Comparison of ENCODE assay signal across 8 cellular contexts in the genomic region with DNA sequence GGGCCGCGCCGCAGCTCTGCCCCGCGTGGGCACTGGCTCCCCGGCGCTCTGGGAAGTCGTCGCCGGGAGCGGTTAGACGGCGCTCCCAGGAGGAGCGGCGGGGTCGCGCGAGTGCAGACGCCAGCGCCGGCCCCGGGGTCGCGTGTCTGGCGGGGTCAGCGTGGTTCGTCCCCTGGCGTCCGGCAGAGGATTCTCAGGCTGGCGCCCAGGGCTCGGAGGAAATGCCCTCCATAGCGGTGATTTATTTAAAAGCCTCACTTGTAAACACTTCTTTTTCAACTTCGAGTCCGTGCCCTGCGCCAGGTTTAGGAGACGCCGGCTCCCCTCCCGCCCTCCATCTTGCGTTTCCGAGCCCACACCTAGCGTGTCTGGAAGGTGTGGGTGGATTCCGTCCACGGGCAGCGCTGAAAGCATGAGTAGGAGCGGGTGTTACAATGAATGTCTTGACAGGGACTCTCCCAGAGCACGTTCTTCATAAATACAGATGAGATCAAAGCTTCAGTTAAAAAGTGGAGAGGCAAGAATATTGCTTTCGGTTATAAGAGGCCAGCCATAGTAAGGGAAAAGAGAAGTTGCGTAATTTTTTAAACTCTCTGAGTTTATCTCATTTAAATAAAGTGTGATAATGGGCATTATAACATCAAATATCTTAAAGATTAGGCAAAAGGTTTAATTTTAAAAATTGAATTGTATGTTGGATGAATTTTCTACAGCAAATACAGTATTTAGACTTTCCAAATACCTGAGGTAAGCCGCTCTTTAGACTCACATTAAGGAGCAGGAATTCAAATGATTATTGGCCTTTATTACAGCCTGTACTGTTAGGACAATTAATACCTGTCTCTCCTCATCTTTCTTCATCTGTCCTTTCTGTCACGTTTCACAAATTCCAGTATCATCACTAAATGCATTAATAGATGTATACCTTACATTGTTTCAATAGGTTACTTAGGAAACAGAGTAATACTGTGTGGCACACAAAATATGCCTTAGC. TPM values are rescaled to one million over a fixed set of nuclear protein-coding genes. Genes with fewer than 3 reads are reported as not detected.
A peak's percentile ranks its signal among the peaks of the same experiment; 100 is the strongest.
DNase-seq lines count a peak whose midpoint lies in the region; ATAC-seq and TF ChIP-seq lines count a peak whose summit lies in the region.

No MANE protein-coding gene starts in this region.

- H3K27ac ChIP-seq in esophagus muscularis mucosa (replicated peaks in 1 of 4), result peak overlapping the region; percentile 92 to 97 (median 94)

- H3K9me3 ChIP-seq in esophagus muscularis mucosa, result no peaks in the 10 kb centered on the region

- DNase-seq in SIG-M5 treated with dmso at 0.1 percent for 504 hours (lab: John Stamatoyannopoulos, UW; ENCODE audit: unreplicated experiment) (peak; percentile 68), SIG-M5 (lab: John Stamatoyannopoulos, UW) (no peak), NOMO-1 (lab: John Stamatoyannopoulos, UW; ENCODE audit: unreplicated experiment in 2 of 2) (peak; percentile 48 to 69), activated T-cell treated with anti-CD3 and anti-CD28 coated beads for 4 hours (peak; percentile 65), esophagus muscularis mucosa (ENCODE audit: extremely low spot score) (no peak), myocyte (ENCODE audit: low read depth) (peak; percentile 58)
- DNase-seq in stimulated activated CD8-positive, alpha-beta memory T cell treated with anti-CD3 and anti-CD28 coated beads, Interleukin-7, amount 100 ng/mL, for 4 hours (ENCODE audit: low read depth in 2 of 2), result peak; percentile 74 to 76

- peak in 2 of 3 experiments; percentile 25 to 42 for TF ChIP-seq CTCF in esophagus muscularis mucosa (IDR thresholded peaks at IDR 0.05)

- H3K4me3 ChIP-seq in esophagus muscularis mucosa, result peak overlapping the region; percentile 72 to 92 (median 89)

- WGBS in esophagus muscularis mucosa, result 3% methylated on average over 22 of the region's 50 CpGs

- intact Hi-C loops in esophagus muscularis mucosa (cut with DNase I), result loop anchor here (2.0 to 5.0 kb wide), 2 partner anchors 44 to 89 kb away; no protein-coding TSS in a partner anchor

- no peak for TF ChIP-seq EP300 in esophagus muscularis mucosa (IDR thresholded peaks at IDR 0.05)

- peak; percentile 62 for ATAC-seq in HG02885 (IDR thresholded peaks at IDR 0.05; ENCODE audit: poor library complexity, unreplicated experiment)

- TF ChIP-seq POLR2A in esophagus muscularis mucosa (IDR thresholded peaks at IDR 0.05; ENCODE audit: low read depth), result no peak

- no peaks in the 10 kb centered on the region for H3K27me3 ChIP-seq in esophagus muscularis mucosa

- H3K4me1 ChIP-seq in esophagus muscularis mucosa, result peaks cover 17 to 30% (median 19%) of the 10 kb centered on the region in 4 donors

- no peaks in the 10 kb centered on the region for H3K36me3 ChIP-seq in esophagus muscularis mucosa

RNA-seq across cellular contexts. Expression of a gene that starts 0.9 kb away (rescaled TPM):
- 1 to 10 TPM; 5.0 to 7.5 (median 5.2) TPM for total RNA-seq in esophagus muscularis mucosa
- total RNA-seq in myocyte, result 0.88 and 1.0 TPM in 2 replicates
- 1.2 TPM for polyA plus RNA-seq in myocyte (2012)

Comparison
In these comparisons a context has a peak if more than half of its experiments do, and no peak if none do; other contexts are left out.
1. DNase-seq: peak in SIG-M5 treated with dmso at 0.1 percent for 504 hours (single experiment), NOMO-1 (2 of 2), activated T-cell treated with anti-CD3 and anti-CD28 coated beads for 4 hours (single experiment), myocyte (single experiment) and stimulated activated CD8-positive, alpha-beta memory T cell treated with anti-CD3 and anti-CD28 coated beads, Interleukin-7, amount 100 ng/mL, for 4 hours (2 of 2); none in SIG-M5 (single experiment) and esophagus muscularis mucosa (single experiment).